Comparison of ENCODE assay signal across 30 cellular contexts in the genomic region with DNA sequence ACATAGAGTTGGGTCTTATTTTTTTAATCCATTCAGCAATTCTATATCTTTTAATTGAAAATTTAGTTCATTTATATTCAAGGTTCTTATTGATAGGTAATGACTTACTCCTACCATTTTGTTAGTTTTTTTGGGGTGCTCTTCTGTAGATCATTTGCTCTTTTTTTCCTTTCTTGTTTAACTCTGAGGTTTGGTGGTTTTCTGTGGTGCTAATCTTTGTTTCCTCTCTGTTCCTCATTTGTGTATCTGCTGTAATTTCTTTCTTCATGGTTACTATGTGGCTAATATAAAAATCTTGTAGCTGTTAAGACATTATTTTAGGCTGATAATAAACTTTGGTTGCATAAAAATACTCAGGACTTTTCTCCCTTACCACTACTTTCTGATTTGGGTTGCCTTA.
"Had no signal": no experiment of that assay in that cellular context is flagged by ENCODE, and none has a peak within 500 bp of the region (broad histone marks: within the 10 kb centered on the region; RNA-seq: fewer than 3 reads in every experiment).

No MANE protein-coding gene starts in this region.

- DNase-seq: activated B cell treated with CpG ODN at 0.5 μM for 24 hours; activated CD4-positive, alpha-beta T cell treated with anti-CD3 and anti-CD28 coated beads for 48 hours; activated CD4-positive, alpha-beta T cell treated with anti-CD3 and anti-CD28 coated beads, Interleukin-2, amount 50 U/mL, for 1 hour; activated CD4-positive, alpha-beta T cell treated with anti-CD3 and anti-CD28 coated beads, Interleukin-2, amount 50 U/mL, for 48 hours; activated CD8-positive, alpha-beta memory T cell treated with anti-CD3 and anti-CD28 coated beads, Interleukin-2, amount 10 ng/mL, durations not matched to agents 7 days and 5 days; activated CD8-positive, alpha-beta memory T cell treated with anti-CD3 and anti-CD28 coated beads, Interleukin-2, amount 50 U/mL, for 4 hours; activated CD8-positive, alpha-beta T cell treated with anti-CD3 and anti-CD28 coated beads, Interleukin-2, amount 10 ng/mL, durations not matched to agents 7 days and 5 days; activated effector memory CD4-positive, alpha-beta T cell treated with anti-CD3 and anti-CD28 coated beads, Interleukin-2, amount 50 U/mL, for 16 hours; activated naive CD4-positive, alpha-beta T cell treated with anti-CD3 and anti-CD28 coated beads for 36 hours; activated naive CD8-positive, alpha-beta T cell treated with anti-CD3 and anti-CD28 coated beads for 36 hours; activated naive CD8-positive, alpha-beta T cell treated with anti-CD3 and anti-CD28 coated beads, Interleukin-2, amount 50 U/mL, for 24 hours; activated T-cell treated with anti-CD3 and anti-CD28 coated beads, Interleukin-2, amount 50 U/mL, for 1 hour; activated T-cell treated with anti-CD3 and anti-CD28 coated beads, Interleukin-2, amount 50 U/mL, for 48 hours; adrenal gland; amygdala; aorta; body of pancreas; caudate nucleus; cortex of kidney; dermis blood vessel endothelial cell; effector CD4-positive, alpha-beta T cell; effector memory CD8-positive, alpha-beta T cell; erythroblast; foreskin keratinocyte; gastrocnemius medialis; glutamatergic neuron; heart left ventricle; T1000; WERI-Rb-1 had no signal

- ATAC-seq: activated CD4-positive, CD25-positive, alpha-beta regulatory T cell treated with anti-CD3 and anti-CD28 coated beads, Interleukin-2, amount 50 U/mL, for 24 hours; activated CD8-positive, alpha-beta memory T cell treated with anti-CD3 and anti-CD28 coated beads, Interleukin-2, amount 10 ng/mL, durations not matched to agents 7 days and 5 days; activated CD8-positive, alpha-beta T cell treated with anti-CD3 and anti-CD28 coated beads, Interleukin-2, amount 10 ng/mL, durations not matched to agents 7 days and 5 days; activated naive CD8-positive, alpha-beta T cell treated with anti-CD3 and anti-CD28 coated beads, Interleukin-2, amount 50 U/mL, for 24 hours; body of pancreas; effector memory CD8-positive, alpha-beta T cell; foreskin keratinocyte; gastrocnemius medialis; heart left ventricle had no signal
